ENCODE assay signal across 1 cellular context in the genomic region with DNA sequence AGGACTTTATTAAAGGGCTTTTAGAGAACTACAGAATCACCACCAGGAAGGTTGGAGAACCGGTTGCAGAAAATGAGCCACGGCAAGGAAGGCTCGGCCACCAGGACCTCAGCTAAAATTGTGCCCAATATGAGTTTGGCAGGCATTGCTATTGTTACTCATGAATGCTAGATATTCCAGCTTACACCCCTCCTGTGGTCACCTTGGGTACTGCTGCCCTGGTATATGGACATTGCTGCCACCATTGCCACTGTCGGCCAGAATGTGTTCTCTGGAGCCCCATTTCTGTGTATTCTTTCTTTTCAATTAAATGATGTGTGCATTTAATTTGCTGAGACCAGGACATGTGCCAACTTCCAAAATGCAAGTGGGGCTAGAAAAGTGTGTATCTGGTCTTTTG.
TF ChIP-seq lines count a peak whose summit lies in the region.

No MANE protein-coding gene starts in this region.

TF ChIP-seq in GM12878, 131 proteins besides CTCF, POLR2A, EP300 and RAD21 (continued from another document):
- TF ChIP-seq ZBED1 (IDR thresholded peaks at IDR 0.05; ENCODE audit: borderline replicate concordance) (no peak), SPI1 (IDR thresholded peaks at IDR 0.05; ENCODE audit: borderline replicate concordance, insufficient read depth, low read depth, low read length) (no peak), MXI1 (IDR thresholded peaks at IDR 0.05; ENCODE audit: low read depth, low read length) (no peak)
- TF ChIP-seq, protein P1, sequence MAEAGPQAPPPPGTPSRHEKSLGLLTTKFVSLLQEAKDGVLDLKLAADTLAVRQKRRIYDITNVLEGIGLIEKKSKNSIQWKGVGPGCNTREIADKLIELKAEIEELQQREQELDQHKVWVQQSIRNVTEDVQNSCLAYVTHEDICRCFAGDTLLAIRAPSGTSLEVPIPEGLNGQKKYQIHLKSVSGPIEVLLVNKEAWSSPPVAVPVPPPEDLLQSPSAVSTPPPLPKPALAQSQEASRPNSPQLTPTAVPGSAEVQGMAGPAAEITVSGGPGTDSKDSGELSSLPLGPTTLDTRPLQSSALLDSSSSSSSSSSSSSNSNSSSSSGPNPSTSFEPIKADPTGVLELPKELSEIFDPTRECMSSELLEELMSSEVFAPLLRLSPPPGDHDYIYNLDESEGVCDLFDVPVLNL (IDR thresholded peaks at IDR 0.05; ENCODE audit: low read depth, low read length): no peak
